In genomic region chr1:66731462-66731861, GRCh38 we compare ENCODE assay signal across 20 cellular contexts. TPM values are rescaled to one million over a fixed set of nuclear protein-coding genes. Genes with fewer than 3 reads are reported as not detected.
DNase-seq lines count a peak whose midpoint lies in the region; ATAC-seq and TF ChIP-seq lines count a peak whose summit lies in the region.
"Had no signal": no experiment of that assay in that cellular context is flagged by ENCODE, and none has a peak within 500 bp of the region (broad histone marks: within the 10 kb centered on the region; RNA-seq: fewer than 3 reads in every experiment).

No MANE protein-coding gene starts in this region.

- no peaks in the 10 kb centered on the region for H3K9me2 ChIP-seq in MM.1S (replicated peaks; ENCODE audit: insufficient read depth, low read length)

- no peak overlapping the region for H3K9ac ChIP-seq in MM.1S (ENCODE audit: low read length)

- H2AFZ ChIP-seq in MM.1S (ENCODE audit: low read length): no peak overlapping the region

- no peak overlapping the region for H3K4me3 ChIP-seq in MM.1S (ENCODE audit: low read length)
- no peak overlapping the region for H3K4me3 ChIP-seq in BE2C (ENCODE audit: low read depth, low read length)
- H3K4me3 ChIP-seq: vagina had no signal

- no peak overlapping the region for H3K27ac ChIP-seq in MM.1S (ENCODE audit: low read length)
- H3K27ac ChIP-seq: vagina had no signal

- no peaks in the 10 kb centered on the region for H4K20me1 ChIP-seq in MM.1S (ENCODE audit: insufficient read depth, low read length)

- ATAC-seq in GM18499 (IDR thresholded peaks at IDR 0.05; ENCODE audit: insufficient read depth, unreplicated experiment): peak; percentile 58
- ATAC-seq in GM19351 (IDR thresholded peaks at IDR 0.05; ENCODE audit: unreplicated experiment): peak; percentile 54
- ATAC-seq in HG02885 (IDR thresholded peaks at IDR 0.05; ENCODE audit: poor library complexity, unreplicated experiment): peak; percentile 61

- DNase-seq in MM.1S: peak; percentile 15
- no peak for DNase-seq in NAMALWA (ENCODE audit: low spot score)
- no peak for DNase-seq in GM19240 (ENCODE audit: insufficient read length, low spot score)
- no peak for DNase-seq in BE2C
- no peak for DNase-seq in NCI-H1694 (lab: John Stamatoyannopoulos, UW)
- DNase-seq: activated CD4-positive, alpha-beta T cell treated with anti-CD3 and anti-CD28 coated beads, Interleukin-2, amount 10 ng/mL, durations not matched to agents 24 days and 14 days; activated T-cell treated with anti-CD3 and anti-CD28 coated beads for 4 hours; COR-L47; GDM1; head of caudate nucleus; HFFc6; NCI-H1048; NCI-H2227 treated with DMSO at 0.1 percent for 48 hours; T1000 had no signal

- no peaks in the 10 kb centered on the region for H3K27me3 ChIP-seq in MM.1S (replicated peaks; ENCODE audit: insufficient read depth, low read length)
- H3K27me3 ChIP-seq in BE2C: no peaks in the 10 kb centered on the region
- H3K27me3 ChIP-seq: vagina had no signal

- H3K9me3 ChIP-seq in MM.1S (replicated peaks; ENCODE audit: insufficient read depth, low read length) (no peaks in the 10 kb centered on the region), BE2C (no peaks in the 10 kb centered on the region)
- H3K9me3 ChIP-seq: vagina had no signal

- H3K79me2 ChIP-seq in MM.1S (ENCODE audit: low read length): no peaks in the 10 kb centered on the region

- TF ChIP-seq CTCF in MM.1S (IDR thresholded peaks at IDR 0.05; ENCODE audit: low read length) (no peak), BE2C (IDR thresholded peaks at IDR 0.05; ENCODE audit: low read depth, low read length) (no peak)

- no peak overlapping the region for H3K4me2 ChIP-seq in MM.1S (ENCODE audit: low read depth, low read length)

- H3F3A ChIP-seq in MM.1S (ENCODE audit: insufficient read depth, low read length): peaks cover 15% of the 10 kb centered on the region

- no peaks in the 10 kb centered on the region for H3K36me3 ChIP-seq in MM.1S (replicated peaks; ENCODE audit: insufficient read depth, low read length)
- no peaks in the 10 kb centered on the region for H3K36me3 ChIP-seq in BE2C
- H3K36me3 ChIP-seq: vagina had no signal

- H3K4me1 ChIP-seq in MM.1S (ENCODE audit: low read length) (peaks cover 41% of the 10 kb centered on the region), BE2C (no peaks in the 10 kb centered on the region)
- H3K4me1 ChIP-seq: vagina had no signal

RNA-seq across cellular contexts. Expression of gene DYNLT5, which starts 20.8 kb away (rescaled TPM):
- polyA plus RNA-seq in BE2C (2012; ENCODE audit: insufficient read depth, insufficient read length, low read depth): not detected
- polyA plus RNA-seq: keratinocyte, neural cell had no signal
